11 cellular contexts compared by ENCODE assay signal in the genomic region with DNA sequence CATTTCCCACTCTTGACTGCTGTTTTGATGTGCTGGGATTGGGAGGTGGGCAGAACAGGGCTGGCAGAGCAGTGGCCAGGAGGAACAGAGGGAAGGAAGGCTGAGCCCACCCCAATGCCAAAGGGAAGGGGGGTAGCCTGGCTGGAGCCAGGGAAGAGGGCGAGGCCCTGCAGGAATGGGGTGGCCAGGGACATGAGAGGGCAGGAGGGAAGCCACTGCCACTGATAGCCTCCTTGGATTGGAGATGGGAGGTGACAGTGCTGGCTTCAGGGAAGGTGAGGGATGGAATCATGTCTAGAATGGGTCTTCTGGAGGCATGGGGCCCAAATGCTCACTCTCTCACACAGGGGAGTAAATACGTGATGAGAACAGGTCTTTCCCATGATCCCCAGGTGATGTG. TPM values are rescaled to one million over a fixed set of nuclear protein-coding genes. Genes with fewer than 3 reads are reported as not detected.
"Had no signal": no experiment of that assay in that cellular context is flagged by ENCODE, and none has a peak within 500 bp of the region (broad histone marks: within the 10 kb centered on the region; RNA-seq: fewer than 3 reads in every experiment).

No MANE protein-coding gene starts in this region.

- H3K27ac ChIP-seq: neural progenitor cell, parathyroid adenoma had no signal

- H3K9ac ChIP-seq: neural progenitor cell, parathyroid adenoma had no signal

- H3K27me3 ChIP-seq: neural progenitor cell had no signal

- H3K4me2 ChIP-seq: neural progenitor cell, smooth muscle cell had no signal

- H3K4me3 ChIP-seq: neural progenitor cell, smooth muscle cell had no signal

- H3K36me3 ChIP-seq: neural progenitor cell had no signal

- H3K4me1 ChIP-seq: parathyroid adenoma had no signal

- H2AFZ ChIP-seq: neural progenitor cell, parathyroid adenoma had no signal

- ATAC-seq: stimulated activated effector memory CD8-positive, alpha-beta T cell treated with anti-CD3 and anti-CD28 coated beads, Interleukin-12 subunit alpha, Interleukin-12 subunit beta, amount 100 ng/mL, for 72 hours had no signal

- DNase-seq: activated B cell treated with CpG ODN at 0.5 μM for 24 hours; activated naive CD8-positive, alpha-beta T cell treated with anti-CD3 and anti-CD28 coated beads, Interleukin-2, amount 10 ng/mL, durations not matched to agents 7 days and 5 days; aorta; effector CD8-positive, alpha-beta T cell; retina had no signal

- H3K79me2 ChIP-seq: parathyroid adenoma had no signal

RNA-seq across cellular contexts. Expression of gene FXYD6, which starts 19.6 kb away (rescaled TPM):
- total RNA-seq: activated B cell treated with CpG ODN at 0.5 μM for 24 hours, bronchial epithelial cell had no signal

RNA-seq across cellular contexts. Expression of gene FXYD2, which starts 32.3 kb away (rescaled TPM):
- total RNA-seq: bronchial epithelial cell, smooth muscle cell had no signal

RNA-seq across cellular contexts. Expression of gene DSCAML1, which starts 59.9 kb away (rescaled TPM):
- total RNA-seq: fibroblast of lung had no signal
- polyA plus RNA-seq: fibroblast of lung, smooth muscle cell had no signal
